Comparison of ENCODE assay signal across 8 cellular contexts in the genomic region with DNA sequence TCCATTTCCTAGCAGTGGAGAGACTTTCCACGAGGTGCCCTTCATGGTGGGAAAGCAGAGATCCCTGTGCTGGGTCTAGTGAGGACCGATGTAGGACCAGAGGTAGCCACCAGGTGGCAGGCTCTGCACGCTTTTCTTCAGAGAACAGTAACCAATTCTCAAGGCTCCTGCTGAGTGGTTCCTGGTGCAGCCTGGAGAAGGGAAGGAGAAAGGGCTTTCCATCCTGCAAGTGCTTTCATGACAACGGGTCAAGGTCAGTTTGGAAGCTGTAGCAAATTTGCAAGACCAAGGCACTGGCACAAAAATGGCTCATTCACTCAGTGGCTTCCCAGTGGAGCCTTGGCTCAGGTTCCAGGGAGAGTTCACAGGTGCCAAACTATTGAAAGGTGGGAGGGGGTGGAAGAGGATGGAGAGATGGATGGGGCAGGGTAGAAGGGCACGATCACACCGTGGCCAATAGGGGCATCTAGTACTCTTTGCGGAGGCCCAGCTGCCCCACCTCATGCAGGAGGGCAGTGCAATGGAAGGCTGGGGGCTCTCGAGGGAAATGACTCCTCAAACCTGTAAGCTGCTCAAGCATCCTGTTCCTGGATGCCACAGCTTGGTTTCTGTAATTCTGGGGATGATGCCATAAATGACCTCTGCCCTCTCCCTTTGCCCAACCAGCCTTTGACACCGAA. TPM values are rescaled to one million over a fixed set of nuclear protein-coding genes. Genes with fewer than 3 reads are reported as not detected.
DNase-seq lines count a peak whose midpoint lies in the region; ATAC-seq and TF ChIP-seq lines count a peak whose summit lies in the region.

No MANE protein-coding gene starts in this region.

- H3K9me3 ChIP-seq in DND-41 (ENCODE audit: insufficient read depth, low read length, severe bottlenecking), result no peaks in the 10 kb centered on the region

- TF ChIP-seq CTCF in DND-41 (IDR thresholded peaks at IDR 0.05; ENCODE audit: borderline replicate concordance, extremely low read depth, low read length, poor library complexity, severe bottlenecking), result peak; percentile 94

- DNase-seq in DND-41 (peak; percentile 71), NCI-H748 treated with DMSO at 0.1 percent for 48 hours (lab: John Stamatoyannopoulos, UW) (peak; percentile 47), midbrain (lab: John Stamatoyannopoulos, UW) (peak; percentile 80)
- peak; percentile 66 for DNase-seq in activated CD4-positive, alpha-beta memory T cell treated with anti-CD3 and anti-CD28 coated beads, Interleukin-2, amount 10 ng/mL, durations not matched to agents 7 days and 5 days
- peak; percentile 16 for DNase-seq in effector CD8-positive, alpha-beta T cell (lab: John Stamatoyannopoulos, UW)
- DNase-seq in stimulated activated CD8-positive, alpha-beta memory T cell treated with anti-CD3 and anti-CD28 coated beads, Interleukin-7, amount 100 ng/mL, for 1 hour (ENCODE audit: low read depth in 2 of 2), result peak; percentile 7 to 28

- no peaks in the 10 kb centered on the region for H3K79me2 ChIP-seq in DND-41 (ENCODE audit: insufficient read depth, low read length)

- H4K20me1 ChIP-seq in DND-41 (ENCODE audit: insufficient read depth, low read length), result 0 out of 2 replicates have a peak, but pooled peaks cover 5% of the 10 kb centered on the region

- H2AFZ ChIP-seq in DND-41 (ENCODE audit: low read depth, low read length), result no peak overlapping the region

- no peak overlapping the region for H3K9ac ChIP-seq in DND-41 (ENCODE audit: low read depth, low read length)

- no peak overlapping the region for H3K4me2 ChIP-seq in DND-41 (ENCODE audit: insufficient read depth, low read length)

- H3K27ac Mint-ChIP-seq in activated CD4-positive, alpha-beta memory T cell treated with anti-CD3 and anti-CD28 coated beads, Interleukin-2, amount 10 ng/mL, durations not matched to agents 7 days and 5 days, result no peak overlapping the region

- no peaks in the 10 kb centered on the region for H3K36me3 ChIP-seq in DND-41 (ENCODE audit: insufficient read depth, low read length)

- no peak overlapping the region for H3K27ac ChIP-seq in DND-41 (ENCODE audit: low read length)

- no peak overlapping the region for H3K4me3 ChIP-seq in DND-41 (ENCODE audit: low read depth in 1 of 2, low read length in 2 of 2)

- no peaks in the 10 kb centered on the region for H3K27me3 ChIP-seq in DND-41 (ENCODE audit: insufficient read depth, low read length, poor library complexity)

- POLR2A ChIA-PET in activated CD4-positive, alpha-beta memory T cell treated with anti-CD3 and anti-CD28 coated beads, Interleukin-2, amount 10 ng/mL, durations not matched to agents 7 days and 5 days (lab: Charles Lee), result no interaction called here

- H3K4me1 ChIP-seq in DND-41 (ENCODE audit: insufficient read depth, low read length), result no peaks in the 10 kb centered on the region

- H3K4me1 Mint-ChIP-seq in activated CD4-positive, alpha-beta memory T cell treated with anti-CD3 and anti-CD28 coated beads, Interleukin-2, amount 10 ng/mL, durations not matched to agents 7 days and 5 days, result peaks cover 2% of the 10 kb centered on the region

- no peak overlapping the region for H3K4me3 Mint-ChIP-seq in activated CD4-positive, alpha-beta memory T cell treated with anti-CD3 and anti-CD28 coated beads, Interleukin-2, amount 10 ng/mL, durations not matched to agents 7 days and 5 days

- H3K9me3 Mint-ChIP-seq in activated CD4-positive, alpha-beta memory T cell treated with anti-CD3 and anti-CD28 coated beads, Interleukin-2, amount 10 ng/mL, durations not matched to agents 7 days and 5 days, result no peaks in the 10 kb centered on the region

- ATAC-seq in DND-41 (ENCODE audit: insufficient read depth, low read depth), result peak; percentile 94
- ATAC-seq in HG02798 (IDR thresholded peaks at IDR 0.05; ENCODE audit: poor library complexity, unreplicated experiment), result peak; percentile 58
- no peak for ATAC-seq in GM21786 (IDR thresholded peaks at IDR 0.05; ENCODE audit: unreplicated experiment)

- H3K36me3 Mint-ChIP-seq in activated CD4-positive, alpha-beta memory T cell treated with anti-CD3 and anti-CD28 coated beads, Interleukin-2, amount 10 ng/mL, durations not matched to agents 7 days and 5 days (ENCODE audit: low read depth), result no peaks in the 10 kb centered on the region

- CTCF ChIA-PET in activated CD4-positive, alpha-beta memory T cell treated with anti-CD3 and anti-CD28 coated beads, Interleukin-2, amount 10 ng/mL, durations not matched to agents 7 days and 5 days (lab: Charles Lee), result interaction anchor here (1.0 to 1.5 kb wide), 2 partner anchors 16 to 264 kb away, joined by 3 read pairs; no protein-coding TSS in a partner anchor

- H3K27me3 Mint-ChIP-seq in activated CD4-positive, alpha-beta memory T cell treated with anti-CD3 and anti-CD28 coated beads, Interleukin-2, amount 10 ng/mL, durations not matched to agents 7 days and 5 days, result peaks cover 2% of the 10 kb centered on the region

RNA-seq across cellular contexts. Expression of gene KCNK16, which starts 25.5 kb away (rescaled TPM):
- total RNA-seq in activated CD4-positive, alpha-beta memory T cell treated with anti-CD3 and anti-CD28 coated beads, Interleukin-2, amount 10 ng/mL, durations not matched to agents 7 days and 5 days, result not detected

RNA-seq across cellular contexts. Expression of gene KCNK17, which starts 33.8 kb away (rescaled TPM):
- total RNA-seq in activated CD4-positive, alpha-beta memory T cell treated with anti-CD3 and anti-CD28 coated beads, Interleukin-2, amount 10 ng/mL, durations not matched to agents 7 days and 5 days, result not detected

Comparison
In these comparisons a context has a peak if more than half of its experiments do, and no peak if none do; other contexts are left out.
1. DNase-seq: peak in every context shown above with its lines; median percentile 80 in midbrain; 71 in DND-41; 66 in activated CD4-positive, alpha-beta memory T cell treated with anti-CD3 and anti-CD28 coated beads, Interleukin-2, amount 10 ng/mL, durations not matched to agents 7 days and 5 days; 47 in NCI-H748 treated with DMSO at 0.1 percent for 48 hours; 18 in stimulated activated CD8-positive, alpha-beta memory T cell treated with anti-CD3 and anti-CD28 coated beads, Interleukin-7, amount 100 ng/mL, for 1 hour; 16 in effector CD8-positive, alpha-beta T cell.